In the genomic region with DNA sequence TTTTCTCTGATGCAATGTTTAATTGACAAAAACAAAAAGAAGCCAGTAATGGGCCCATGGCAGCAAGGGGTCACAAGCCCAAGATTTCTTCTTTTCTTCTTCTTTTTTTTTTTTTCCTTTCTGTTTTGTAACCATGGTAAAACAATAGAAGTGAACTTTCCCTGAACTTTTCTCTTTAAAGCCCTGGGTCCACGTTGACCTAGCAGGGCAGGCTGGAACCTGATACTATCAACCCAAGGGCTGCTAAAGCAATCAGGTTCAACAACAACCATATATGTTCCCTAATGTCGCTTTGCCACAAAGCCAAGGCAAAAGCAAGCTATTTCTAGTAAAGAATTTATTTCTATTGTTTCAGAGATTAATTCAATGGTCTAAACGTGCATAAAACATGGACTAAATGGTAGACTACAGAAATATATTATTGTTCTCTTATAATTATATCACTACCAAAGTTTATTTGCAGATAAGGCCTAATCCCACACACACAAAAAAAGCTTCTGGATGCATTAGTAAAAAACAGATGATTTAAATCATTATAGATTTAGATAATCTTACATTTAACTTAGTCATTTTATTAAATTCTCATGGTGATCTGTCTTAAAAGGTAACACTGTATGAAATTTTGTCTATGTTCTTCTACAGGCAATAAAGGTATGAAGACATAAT, we compare ENCODE assay signal across 1 cellular context.
TF ChIP-seq lines count a peak whose summit lies in the region.

No MANE protein-coding gene starts in this region.

TF ChIP-seq in GM23338, 12 proteins besides CTCF, POLR2A, EP300 and RAD21 (continued from another document):
- no peak for TF ChIP-seq ZNF462 (CRISPR knock-in tag; IDR thresholded peaks at IDR 0.05)
- TF ChIP-seq NANOG (IDR thresholded peaks at IDR 0.05; ENCODE audit: borderline replicate concordance), result no peak
- TF ChIP-seq, protein P1, sequence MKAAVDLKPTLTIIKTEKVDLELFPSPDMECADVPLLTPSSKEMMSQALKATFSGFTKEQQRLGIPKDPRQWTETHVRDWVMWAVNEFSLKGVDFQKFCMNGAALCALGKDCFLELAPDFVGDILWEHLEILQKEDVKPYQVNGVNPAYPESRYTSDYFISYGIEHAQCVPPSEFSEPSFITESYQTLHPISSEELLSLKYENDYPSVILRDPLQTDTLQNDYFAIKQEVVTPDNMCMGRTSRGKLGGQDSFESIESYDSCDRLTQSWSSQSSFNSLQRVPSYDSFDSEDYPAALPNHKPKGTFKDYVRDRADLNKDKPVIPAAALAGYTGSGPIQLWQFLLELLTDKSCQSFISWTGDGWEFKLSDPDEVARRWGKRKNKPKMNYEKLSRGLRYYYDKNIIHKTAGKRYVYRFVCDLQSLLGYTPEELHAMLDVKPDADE (IDR thresholded peaks at IDR 0.05), result no peak
- no peak for TF ChIP-seq EZH2 (IDR thresholded peaks at IDR 0.05; ENCODE audit: low read depth, unreplicated experiment)
- no peak for TF ChIP-seq EZH2phosphoT487 (IDR thresholded peaks at IDR 0.05; ENCODE audit: unreplicated experiment)
- no peak for TF ChIP-seq CREB1 (CRISPR knock-in tag; IDR thresholded peaks at IDR 0.05; ENCODE audit: low read depth)
- TF ChIP-seq STAT1 (IDR thresholded peaks at IDR 0.05; ENCODE audit: unreplicated experiment), result no peak
